ENCODE assay signal across 1 cellular context in the genomic region with DNA sequence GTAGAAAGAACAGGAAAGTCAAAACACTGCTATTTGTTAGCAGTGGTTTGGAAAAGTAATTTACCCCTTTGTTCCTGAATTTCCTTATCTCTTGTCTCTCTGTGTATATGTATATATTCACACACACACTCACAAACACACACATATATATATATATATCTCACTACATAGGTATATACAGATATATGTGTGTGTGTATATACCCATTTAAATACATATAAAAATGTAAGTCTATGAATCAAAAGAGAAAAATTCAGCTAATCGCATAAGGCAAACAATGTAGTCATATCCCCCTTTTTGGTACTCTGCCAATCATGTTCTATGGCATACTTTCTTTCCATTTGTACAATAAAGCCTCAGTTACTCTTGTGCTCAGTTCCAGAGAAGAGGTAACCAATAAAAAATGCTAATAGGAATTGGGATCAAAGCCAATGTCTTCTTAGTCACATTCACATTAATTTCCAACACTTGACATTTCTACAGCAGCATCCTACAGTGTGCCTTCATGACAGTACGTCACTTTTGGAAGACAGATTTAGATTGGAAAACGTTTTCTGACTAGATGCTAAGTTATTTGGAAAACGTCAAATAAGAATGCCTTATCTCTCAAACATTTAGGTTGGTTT.
TF ChIP-seq lines count a peak whose summit lies in the region.

No MANE protein-coding gene starts in this region.

TF ChIP-seq in neural cell, 6 proteins besides CTCF, POLR2A, EP300 and RAD21 (continued from another document):
- TF ChIP-seq POLR2AphosphoS5 (IDR thresholded peaks at IDR 0.05) (no peak), SMC3 (conservative IDR thresholded peaks at IDR 0.05; ENCODE audit: poor library complexity) (no peak)
- TF ChIP-seq, protein P1, sequence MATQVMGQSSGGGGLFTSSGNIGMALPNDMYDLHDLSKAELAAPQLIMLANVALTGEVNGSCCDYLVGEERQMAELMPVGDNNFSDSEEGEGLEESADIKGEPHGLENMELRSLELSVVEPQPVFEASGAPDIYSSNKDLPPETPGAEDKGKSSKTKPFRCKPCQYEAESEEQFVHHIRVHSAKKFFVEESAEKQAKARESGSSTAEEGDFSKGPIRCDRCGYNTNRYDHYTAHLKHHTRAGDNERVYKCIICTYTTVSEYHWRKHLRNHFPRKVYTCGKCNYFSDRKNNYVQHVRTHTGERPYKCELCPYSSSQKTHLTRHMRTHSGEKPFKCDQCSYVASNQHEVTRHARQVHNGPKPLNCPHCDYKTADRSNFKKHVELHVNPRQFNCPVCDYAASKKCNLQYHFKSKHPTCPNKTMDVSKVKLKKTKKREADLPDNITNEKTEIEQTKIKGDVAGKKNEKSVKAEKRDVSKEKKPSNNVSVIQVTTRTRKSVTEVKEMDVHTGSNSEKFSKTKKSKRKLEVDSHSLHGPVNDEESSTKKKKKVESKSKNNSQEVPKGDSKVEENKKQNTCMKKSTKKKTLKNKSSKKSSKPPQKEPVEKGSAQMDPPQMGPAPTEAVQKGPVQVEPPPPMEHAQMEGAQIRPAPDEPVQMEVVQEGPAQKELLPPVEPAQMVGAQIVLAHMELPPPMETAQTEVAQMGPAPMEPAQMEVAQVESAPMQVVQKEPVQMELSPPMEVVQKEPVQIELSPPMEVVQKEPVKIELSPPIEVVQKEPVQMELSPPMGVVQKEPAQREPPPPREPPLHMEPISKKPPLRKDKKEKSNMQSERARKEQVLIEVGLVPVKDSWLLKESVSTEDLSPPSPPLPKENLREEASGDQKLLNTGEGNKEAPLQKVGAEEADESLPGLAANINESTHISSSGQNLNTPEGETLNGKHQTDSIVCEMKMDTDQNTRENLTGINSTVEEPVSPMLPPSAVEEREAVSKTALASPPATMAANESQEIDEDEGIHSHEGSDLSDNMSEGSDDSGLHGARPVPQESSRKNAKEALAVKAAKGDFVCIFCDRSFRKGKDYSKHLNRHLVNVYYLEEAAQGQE (IDR thresholded peaks at IDR 0.05; ENCODE audit: borderline replicate concordance), result no peak
